1 cellular context compared by ENCODE assay signal in the genomic region with DNA sequence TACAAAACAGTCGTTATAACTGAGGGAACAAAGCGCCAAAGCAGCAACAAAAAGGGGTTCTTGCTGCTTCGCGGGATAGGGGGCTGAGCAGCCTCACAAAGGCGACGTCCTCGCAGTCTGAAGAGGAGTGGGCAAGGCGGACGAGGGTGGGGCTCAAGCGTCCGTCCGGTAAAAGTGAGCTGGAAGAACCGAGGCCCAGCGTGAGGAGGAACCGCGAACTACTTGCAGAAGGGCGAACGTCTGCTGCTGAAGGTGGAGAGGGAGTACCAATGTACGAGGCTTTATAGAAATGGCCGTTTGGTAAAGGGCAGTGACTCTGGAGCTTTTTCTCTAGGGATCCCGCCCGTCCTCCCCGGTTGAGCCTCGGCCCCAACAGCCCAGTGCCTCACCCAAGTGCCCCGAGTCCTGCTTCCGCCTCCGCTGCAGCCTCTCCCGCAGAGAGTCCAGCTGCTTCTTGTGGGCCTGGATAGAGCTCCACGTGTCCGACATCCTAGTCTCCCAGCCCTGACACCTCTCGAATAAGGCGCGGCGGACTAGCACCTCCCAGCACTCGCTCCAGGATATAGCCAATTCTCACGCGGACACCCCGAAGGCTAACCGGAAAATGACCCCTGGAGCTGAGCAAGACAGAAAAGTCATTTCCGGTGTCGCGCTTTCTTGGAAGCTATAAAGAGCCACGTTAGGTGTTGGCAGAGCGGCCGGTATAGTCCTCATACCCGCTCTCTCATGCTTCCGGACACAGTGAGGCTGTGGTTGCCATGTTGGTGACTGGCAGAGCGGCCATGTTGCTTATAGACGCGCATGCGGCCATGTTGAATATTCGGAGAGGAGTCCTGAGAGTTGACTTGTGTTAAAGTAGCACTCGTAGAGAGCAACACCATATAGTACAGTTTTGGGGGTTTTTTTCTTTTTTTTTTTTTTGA.
A peak's percentile ranks its signal among the peaks of the same experiment; 100 is the strongest.
TF ChIP-seq lines count a peak whose summit lies in the region.

A gene (minus strand): TSS at position 606 of the 923 bp plus-strand sequence. CDS start 117 bp downstream, at position 489.

TF ChIP-seq in K562, 482 proteins besides CTCF, POLR2A, EP300 and RAD21 (continued from another document and continues in another):
- TF ChIP-seq, protein P1, sequence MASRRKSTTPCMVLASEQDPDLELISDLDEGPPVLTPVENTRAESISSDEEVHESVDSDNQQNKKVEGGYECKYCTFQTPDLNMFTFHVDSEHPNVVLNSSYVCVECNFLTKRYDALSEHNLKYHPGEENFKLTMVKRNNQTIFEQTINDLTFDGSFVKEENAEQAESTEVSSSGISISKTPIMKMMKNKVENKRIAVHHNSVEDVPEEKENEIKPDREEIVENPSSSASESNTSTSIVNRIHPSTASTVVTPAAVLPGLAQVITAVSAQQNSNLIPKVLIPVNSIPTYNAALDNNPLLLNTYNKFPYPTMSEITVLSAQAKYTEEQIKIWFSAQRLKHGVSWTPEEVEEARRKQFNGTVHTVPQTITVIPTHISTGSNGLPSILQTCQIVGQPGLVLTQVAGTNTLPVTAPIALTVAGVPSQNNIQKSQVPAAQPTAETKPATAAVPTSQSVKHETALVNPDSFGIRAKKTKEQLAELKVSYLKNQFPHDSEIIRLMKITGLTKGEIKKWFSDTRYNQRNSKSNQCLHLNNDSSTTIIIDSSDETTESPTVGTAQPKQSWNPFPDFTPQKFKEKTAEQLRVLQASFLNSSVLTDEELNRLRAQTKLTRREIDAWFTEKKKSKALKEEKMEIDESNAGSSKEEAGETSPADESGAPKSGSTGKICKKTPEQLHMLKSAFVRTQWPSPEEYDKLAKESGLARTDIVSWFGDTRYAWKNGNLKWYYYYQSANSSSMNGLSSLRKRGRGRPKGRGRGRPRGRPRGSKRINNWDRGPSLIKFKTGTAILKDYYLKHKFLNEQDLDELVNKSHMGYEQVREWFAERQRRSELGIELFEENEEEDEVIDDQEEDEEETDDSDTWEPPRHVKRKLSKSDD (conservative IDR thresholded peaks at IDR 0.05; ENCODE audit: low read length) = no peak
- peak; percentile 90 for TF ChIP-seq ZNF12 (CRISPR knock-in tag; IDR thresholded peaks at IDR 0.05)
- no peak for TF ChIP-seq ZNF699 (CRISPR knock-in tag; IDR thresholded peaks at IDR 0.05; ENCODE audit: insufficient replicate concordance)
- TF ChIP-seq ILF3 (IDR thresholded peaks at IDR 0.05; ENCODE audit: borderline replicate concordance) = no peak
- TF ChIP-seq KDM2B (CRISPR knock-in tag; IDR thresholded peaks at IDR 0.05) = no peak
- TF ChIP-seq RFX1 (IDR thresholded peaks at IDR 0.05) = no peak
- no peak for TF ChIP-seq SMAD2 (IDR thresholded peaks at IDR 0.05; ENCODE audit: low read depth, low read length)
- TF ChIP-seq, protein P2, sequence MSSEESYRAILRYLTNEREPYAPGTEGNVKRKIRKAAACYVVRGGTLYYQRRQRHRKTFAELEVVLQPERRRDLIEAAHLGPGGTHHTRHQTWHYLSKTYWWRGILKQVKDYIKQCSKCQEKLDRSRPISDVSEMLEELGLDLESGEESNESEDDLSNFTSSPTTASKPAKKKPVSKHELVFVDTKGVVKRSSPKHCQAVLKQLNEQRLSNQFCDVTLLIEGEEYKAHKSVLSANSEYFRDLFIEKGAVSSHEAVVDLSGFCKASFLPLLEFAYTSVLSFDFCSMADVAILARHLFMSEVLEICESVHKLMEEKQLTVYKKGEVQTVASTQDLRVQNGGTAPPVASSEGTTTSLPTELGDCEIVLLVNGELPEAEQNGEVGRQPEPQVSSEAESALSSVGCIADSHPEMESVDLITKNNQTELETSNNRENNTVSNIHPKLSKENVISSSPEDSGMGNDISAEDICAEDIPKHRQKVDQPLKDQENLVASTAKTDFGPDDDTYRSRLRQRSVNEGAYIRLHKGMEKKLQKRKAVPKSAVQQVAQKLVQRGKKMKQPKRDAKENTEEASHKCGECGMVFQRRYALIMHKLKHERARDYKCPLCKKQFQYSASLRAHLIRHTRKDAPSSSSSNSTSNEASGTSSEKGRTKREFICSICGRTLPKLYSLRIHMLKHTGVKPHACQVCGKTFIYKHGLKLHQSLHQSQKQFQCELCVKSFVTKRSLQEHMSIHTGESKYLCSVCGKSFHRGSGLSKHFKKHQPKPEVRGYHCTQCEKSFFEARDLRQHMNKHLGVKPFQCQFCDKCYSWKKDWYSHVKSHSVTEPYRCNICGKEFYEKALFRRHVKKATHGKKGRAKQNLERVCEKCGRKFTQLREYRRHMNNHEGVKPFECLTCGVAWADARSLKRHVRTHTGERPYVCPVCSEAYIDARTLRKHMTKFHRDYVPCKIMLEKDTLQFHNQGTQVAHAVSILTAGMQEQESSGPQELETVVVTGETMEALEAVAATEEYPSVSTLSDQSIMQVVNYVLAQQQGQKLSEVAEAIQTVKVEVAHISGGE (CRISPR knock-in tag; IDR thresholded peaks at IDR 0.05) = peak; percentile 63 to 93 (median 68); a peak in 4 of 6 replicates
- TF ChIP-seq PRPF4 (IDR thresholded peaks at IDR 0.05; ENCODE audit: insufficient read depth, low read depth, low read length, poor library complexity, severe bottlenecking) = no peak
- TF ChIP-seq GABPA (tag; conservative IDR thresholded peaks at IDR 0.05; ENCODE audit: low read depth) = peak; percentile 97
- TF ChIP-seq, protein P3, sequence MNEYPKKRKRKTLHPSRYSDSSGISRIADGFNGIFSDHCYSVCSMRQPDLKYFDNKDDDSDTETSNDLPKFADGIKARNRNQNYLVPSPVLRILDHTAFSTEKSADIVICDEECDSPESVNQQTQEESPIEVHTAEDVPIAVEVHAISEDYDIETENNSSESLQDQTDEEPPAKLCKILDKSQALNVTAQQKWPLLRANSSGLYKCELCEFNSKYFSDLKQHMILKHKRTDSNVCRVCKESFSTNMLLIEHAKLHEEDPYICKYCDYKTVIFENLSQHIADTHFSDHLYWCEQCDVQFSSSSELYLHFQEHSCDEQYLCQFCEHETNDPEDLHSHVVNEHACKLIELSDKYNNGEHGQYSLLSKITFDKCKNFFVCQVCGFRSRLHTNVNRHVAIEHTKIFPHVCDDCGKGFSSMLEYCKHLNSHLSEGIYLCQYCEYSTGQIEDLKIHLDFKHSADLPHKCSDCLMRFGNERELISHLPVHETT (CRISPR knock-in tag; conservative IDR thresholded peaks at IDR 0.05 in 1 of 2, IDR thresholded peaks at IDR 0.05 in 1 of 2) = peak in 1 of 2 experiments; percentile 82; a peak in 2 of 4 replicates
- TF ChIP-seq, protein P4, sequence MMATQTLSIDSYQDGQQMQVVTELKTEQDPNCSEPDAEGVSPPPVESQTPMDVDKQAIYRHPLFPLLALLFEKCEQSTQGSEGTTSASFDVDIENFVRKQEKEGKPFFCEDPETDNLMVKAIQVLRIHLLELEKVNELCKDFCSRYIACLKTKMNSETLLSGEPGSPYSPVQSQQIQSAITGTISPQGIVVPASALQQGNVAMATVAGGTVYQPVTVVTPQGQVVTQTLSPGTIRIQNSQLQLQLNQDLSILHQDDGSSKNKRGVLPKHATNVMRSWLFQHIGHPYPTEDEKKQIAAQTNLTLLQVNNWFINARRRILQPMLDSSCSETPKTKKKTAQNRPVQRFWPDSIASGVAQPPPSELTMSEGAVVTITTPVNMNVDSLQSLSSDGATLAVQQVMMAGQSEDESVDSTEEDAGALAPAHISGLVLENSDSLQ (IDR thresholded peaks at IDR 0.05) = peak; percentile 61
- TF ChIP-seq, protein P5, sequence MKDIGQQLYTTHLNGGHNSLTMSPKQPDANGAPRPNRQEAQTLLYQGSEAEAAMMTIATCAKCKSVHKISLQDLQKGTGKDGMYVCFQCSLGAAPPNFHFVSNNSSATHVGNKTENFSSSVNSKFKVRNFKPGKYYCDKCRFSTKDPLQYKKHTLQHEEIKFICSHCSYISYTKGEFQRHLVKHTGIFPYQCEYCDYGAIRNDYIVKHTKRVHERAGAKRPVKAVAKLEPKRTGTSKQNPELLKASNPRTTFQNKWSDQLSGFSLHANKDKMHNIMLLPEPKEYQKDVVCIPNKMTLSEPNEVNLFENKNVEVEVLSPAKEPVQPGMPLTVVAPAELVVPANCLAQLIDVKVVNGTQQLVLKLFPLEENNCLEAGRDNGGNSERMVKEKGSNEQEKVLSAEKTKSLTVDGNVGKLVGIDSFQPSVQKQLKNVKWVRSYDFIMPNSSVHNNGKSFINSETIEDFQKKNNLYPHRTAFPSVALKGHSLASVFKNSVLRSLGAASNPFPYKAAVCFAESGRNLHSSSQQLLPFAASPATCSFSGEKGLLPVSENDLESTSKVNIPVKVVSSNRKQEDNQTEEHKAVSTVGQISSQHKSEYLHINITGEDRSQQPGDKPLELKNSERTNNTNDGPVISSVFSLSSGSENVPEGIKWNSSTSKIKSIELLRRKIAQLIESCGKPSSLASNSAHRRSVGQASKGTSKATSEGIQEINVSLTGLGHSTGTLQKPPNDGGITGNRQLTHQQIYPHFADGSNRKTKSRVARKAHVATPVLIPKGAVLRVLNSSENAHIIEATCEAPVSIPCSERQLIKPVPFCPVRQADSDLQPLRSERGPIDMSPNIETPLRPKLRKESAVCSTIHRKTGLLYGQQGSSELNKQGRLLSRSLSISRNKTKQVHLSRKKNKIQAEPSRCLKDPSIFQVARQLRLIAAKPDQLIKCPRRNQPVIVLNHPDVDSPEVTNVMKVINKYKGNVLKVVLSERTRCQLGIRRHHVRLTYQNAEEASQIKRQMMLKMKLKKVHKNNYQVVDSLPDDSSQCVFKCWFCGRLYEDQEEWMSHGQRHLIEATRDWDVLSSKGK (CRISPR knock-in tag; IDR thresholded peaks at IDR 0.05) = no peak
- TF ChIP-seq ELF1 (tag; IDR thresholded peaks at IDR 0.05) = peak; percentile 86
- TF ChIP-seq ZC3H11A (IDR thresholded peaks at IDR 0.05; ENCODE audit: low read depth, low read length) = peak; percentile 60; the same call in 1 of the 2 replicates
- TF ChIP-seq ZNF785 (CRISPR knock-in tag; IDR thresholded peaks at IDR 0.05) = no peak
- peak; percentile 91 for TF ChIP-seq RBFOX2 (IDR thresholded peaks at IDR 0.05; ENCODE audit: low read depth, low read length)
- no peak for TF ChIP-seq NFXL1 (CRISPR knock-in tag; IDR thresholded peaks at IDR 0.05)
- peak; percentile 61; the same call in 1 of the 2 replicates for TF ChIP-seq ZKSCAN8 (CRISPR knock-in tag; IDR thresholded peaks at IDR 0.05)
- TF ChIP-seq, protein P6, sequence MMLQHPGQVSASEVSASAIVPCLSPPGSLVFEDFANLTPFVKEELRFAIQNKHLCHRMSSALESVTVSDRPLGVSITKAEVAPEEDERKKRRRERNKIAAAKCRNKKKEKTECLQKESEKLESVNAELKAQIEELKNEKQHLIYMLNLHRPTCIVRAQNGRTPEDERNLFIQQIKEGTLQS (IDR thresholded peaks at IDR 0.05) = peak; percentile 56; the same call in 1 of the 2 replicates
- TF ChIP-seq, protein P6 (CRISPR knock-in tag; conservative IDR thresholded peaks at IDR 0.05) = no peak
- no peak for TF ChIP-seq ZNF764 (CRISPR knock-in tag; IDR thresholded peaks at IDR 0.05; ENCODE audit: low read depth)
- TF ChIP-seq NR2C1 (IDR thresholded peaks at IDR 0.05) = peak; percentile 97
- peak; percentile 98 for TF ChIP-seq NR2C1 (tag; IDR thresholded peaks at IDR 0.05)
- 0 out of 2 replicates have a peak, but pooled peaks have one; percentile 73 for TF ChIP-seq FOXP1 (CRISPR knock-in tag; IDR thresholded peaks at IDR 0.05)
- peak; percentile 82 to 86 for TF ChIP-seq NRF1 (conservative IDR thresholded peaks at IDR 0.05 in 1 of 2, IDR thresholded peaks at IDR 0.05 in 1 of 2)
- 0 out of 4 replicates have a peak, but pooled peaks of 1 of the 2 experiments have one; percentile 49 for TF ChIP-seq FOXA3 (CRISPR knock-in tag; conservative IDR thresholded peaks at IDR 0.05 in 1 of 2, IDR thresholded peaks at IDR 0.05 in 1 of 2)
- peak; percentile 75 for TF ChIP-seq CXXC5 (CRISPR knock-in tag; IDR thresholded peaks at IDR 0.05)
- TF ChIP-seq MAZ (CRISPR knock-in tag; conservative IDR thresholded peaks at IDR 0.05 in 1 of 2, IDR thresholded peaks at IDR 0.05 in 1 of 2) = 0 out of 4 replicates have a peak, but pooled peaks have one; percentile 37 to 46
- no peak for TF ChIP-seq ZNF717 (CRISPR knock-in tag; IDR thresholded peaks at IDR 0.05)
- TF ChIP-seq SMAD3 (CRISPR knock-in tag; conservative IDR thresholded peaks at IDR 0.05) = peak; percentile 68; the same call in 1 of the 2 replicates
- 0 out of 3 replicates have a peak, but pooled peaks of 1 of the 2 experiments have one; percentile 10 for TF ChIP-seq CBX3 (IDR thresholded peaks at IDR 0.05; ENCODE audit: borderline replicate concordance in 1 of 2, low read length in 2 of 2)
- no peak for TF ChIP-seq NR1H2 (CRISPR knock-in tag; IDR thresholded peaks at IDR 0.05)
- TF ChIP-seq, protein P7, sequence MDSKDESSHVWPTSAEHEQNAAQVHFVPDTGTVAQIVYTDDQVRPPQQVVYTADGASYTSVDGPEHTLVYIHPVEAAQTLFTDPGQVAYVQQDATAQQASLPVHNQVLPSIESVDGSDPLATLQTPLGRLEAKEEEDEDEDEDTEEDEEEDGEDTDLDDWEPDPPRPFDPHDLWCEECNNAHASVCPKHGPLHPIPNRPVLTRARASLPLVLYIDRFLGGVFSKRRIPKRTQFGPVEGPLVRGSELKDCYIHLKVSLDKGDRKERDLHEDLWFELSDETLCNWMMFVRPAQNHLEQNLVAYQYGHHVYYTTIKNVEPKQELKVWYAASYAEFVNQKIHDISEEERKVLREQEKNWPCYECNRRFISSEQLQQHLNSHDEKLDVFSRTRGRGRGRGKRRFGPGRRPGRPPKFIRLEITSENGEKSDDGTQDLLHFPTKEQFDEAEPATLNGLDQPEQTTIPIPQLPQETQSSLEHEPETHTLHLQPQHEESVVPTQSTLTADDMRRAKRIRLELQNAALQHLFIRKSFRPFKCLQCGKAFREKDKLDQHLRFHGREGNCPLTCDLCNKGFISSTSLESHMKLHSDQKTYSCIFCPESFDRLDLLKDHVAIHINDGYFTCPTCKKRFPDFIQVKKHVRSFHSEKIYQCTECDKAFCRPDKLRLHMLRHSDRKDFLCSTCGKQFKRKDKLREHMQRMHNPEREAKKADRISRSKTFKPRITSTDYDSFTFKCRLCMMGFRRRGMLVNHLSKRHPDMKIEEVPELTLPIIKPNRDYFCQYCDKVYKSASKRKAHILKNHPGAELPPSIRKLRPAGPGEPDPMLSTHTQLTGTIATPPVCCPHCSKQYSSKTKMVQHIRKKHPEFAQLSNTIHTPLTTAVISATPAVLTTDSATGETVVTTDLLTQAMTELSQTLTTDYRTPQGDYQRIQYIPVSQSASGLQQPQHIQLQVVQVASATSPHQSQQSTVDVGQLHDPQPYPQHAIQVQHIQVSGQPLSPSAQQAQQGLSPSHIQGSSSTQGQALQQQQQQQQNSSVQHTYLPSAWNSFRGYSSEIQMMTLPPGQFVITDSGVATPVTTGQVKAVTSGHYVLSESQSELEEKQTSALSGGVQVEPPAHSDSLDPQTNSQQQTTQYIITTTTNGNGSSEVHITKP (IDR thresholded peaks at IDR 0.05; ENCODE audit: partially characterized antibody) = no peak
- no peak for TF ChIP-seq HMG20B (CRISPR knock-in tag; IDR thresholded peaks at IDR 0.05)
- TF ChIP-seq HNRNPUL1 (IDR thresholded peaks at IDR 0.05; ENCODE audit: low read length) = no peak
- TF ChIP-seq, protein P8, sequence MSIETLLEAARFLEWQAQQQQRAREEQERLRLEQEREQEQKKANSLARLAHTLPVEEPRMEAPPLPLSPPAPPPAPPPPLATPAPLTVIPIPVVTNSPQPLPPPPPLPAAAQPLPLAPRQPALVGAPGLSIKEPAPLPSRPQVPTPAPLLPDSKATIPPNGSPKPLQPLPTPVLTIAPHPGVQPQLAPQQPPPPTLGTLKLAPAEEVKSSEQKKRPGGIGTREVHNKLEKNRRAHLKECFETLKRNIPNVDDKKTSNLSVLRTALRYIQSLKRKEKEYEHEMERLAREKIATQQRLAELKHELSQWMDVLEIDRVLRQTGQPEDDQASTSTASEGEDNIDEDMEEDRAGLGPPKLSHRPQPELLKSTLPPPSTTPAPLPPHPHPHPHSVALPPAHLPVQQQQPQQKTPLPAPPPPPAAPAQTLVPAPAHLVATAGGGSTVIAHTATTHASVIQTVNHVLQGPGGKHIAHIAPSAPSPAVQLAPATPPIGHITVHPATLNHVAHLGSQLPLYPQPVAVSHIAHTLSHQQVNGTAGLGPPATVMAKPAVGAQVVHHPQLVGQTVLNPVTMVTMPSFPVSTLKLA (conservative IDR thresholded peaks at IDR 0.05) = peak; percentile 86 to 93
